32 cellular contexts compared by ENCODE assay signal in genomic region chr5:1438871-1439270, GRCh38. TPM values are rescaled to one million over a fixed set of nuclear protein-coding genes. Genes with fewer than 3 reads are reported as not detected.
"Had no signal": no experiment of that assay in that cellular context is flagged by ENCODE, and none has a peak within 500 bp of the region (broad histone marks: within the 10 kb centered on the region; RNA-seq: fewer than 3 reads in every experiment).

No MANE protein-coding gene starts in this region.

- H3K27ac Mint-ChIP-seq: activated naive CD4-positive, alpha-beta T cell treated with anti-CD3 and anti-CD28 coated beads for 36 hours; activated naive CD8-positive, alpha-beta T cell treated with anti-CD3 and anti-CD28 coated beads for 36 hours; dendritic cell treated with granulocyte-macrophage colony-stimulating factor and Interleukin-4, amounts not matched to agents 40 ng/mL and 50 ng/mL, for 4 days; memory B cell; naive thymus-derived CD4-positive, alpha-beta T cell had no signal

- H3K27ac ChIP-seq: brain microvascular endothelial cell, epithelial cell of prostate, esophagus squamous epithelium, spleen, tibial nerve, VCaP had no signal

- H3K4me1 Mint-ChIP-seq: activated naive CD8-positive, alpha-beta T cell treated with anti-CD3 and anti-CD28 coated beads for 36 hours; neural crest cell had no signal

- DNase-seq: activated CD4-positive, alpha-beta T cell treated with anti-CD3 and anti-CD28 coated beads for 4 hours; activated CD4-positive, alpha-beta T cell treated with anti-CD3 and anti-CD28 coated beads, Interleukin-2, amount 50 U/mL, for 4 hours; activated naive CD4-positive, alpha-beta T cell treated with anti-CD3 and anti-CD28 coated beads for 36 hours; activated naive CD8-positive, alpha-beta T cell treated with anti-CD3 and anti-CD28 coated beads for 36 hours; amniotic stem cell; brain microvascular endothelial cell; caudate nucleus; effector CD4-positive, alpha-beta T cell; esophagus squamous epithelium; left cardiac atrium; midbrain; nucleus accumbens; spleen; stimulated activated naive CD4-positive, alpha-beta T cell treated with Interleukin-2 at 50 U/mL for 16 hours; T-helper 9 cell had no signal

- H3K4me3 Mint-ChIP-seq: activated naive CD4-positive, alpha-beta T cell treated with anti-CD3 and anti-CD28 coated beads for 36 hours; activated naive CD8-positive, alpha-beta T cell treated with anti-CD3 and anti-CD28 coated beads for 36 hours; dendritic cell treated with granulocyte-macrophage colony-stimulating factor and Interleukin-4, amounts not matched to agents 40 ng/mL and 50 ng/mL, for 4 days; memory B cell; naive thymus-derived CD4-positive, alpha-beta T cell; neural crest cell had no signal

- H3K4me1 ChIP-seq: esophagus squamous epithelium, tibial nerve had no signal

- H3K4me3 ChIP-seq: esophagus squamous epithelium, spleen, tibial nerve had no signal

- H3K9me3 ChIP-seq: esophagus squamous epithelium had no signal

- ATAC-seq: left cardiac atrium; naive thymus-derived CD4-positive, alpha-beta T cell; right cardiac atrium had no signal

- H3K36me3 ChIP-seq: brain microvascular endothelial cell, esophagus squamous epithelium, spleen, tibial nerve had no signal

- FAIRE-seq: astrocyte, endometrium, frontal cortex, keratinocyte, TTC549 had no signal

RNA-seq across cellular contexts. Expression of gene SLC6A3, which starts 6.4 kb away (rescaled TPM):
- total RNA-seq: activated naive CD4-positive, alpha-beta T cell treated with anti-CD3 and anti-CD28 coated beads for 36 hours; activated naive CD8-positive, alpha-beta T cell treated with anti-CD3 and anti-CD28 coated beads for 36 hours; frontal cortex; lower leg skin; right cardiac atrium; T-helper 1 cell treated with Interleukin-12 subunit alpha and Interleukin-12 subunit beta and Interleukin-4 antibody, amounts not matched to agents 30 ng/mL and 1 ng/mL, for 36 hours; temporal lobe; urinary bladder had no signal
